ENCODE assay signal across 22 cellular contexts in genomic region chr2:241941691-241942301, GRCh38.
DNase-seq lines count a peak whose midpoint lies in the region; ATAC-seq and TF ChIP-seq lines count a peak whose summit lies in the region.
"Had no signal": no experiment of that assay in that cellular context is flagged by ENCODE, and none has a peak within 500 bp of the region (broad histone marks: within the 10 kb centered on the region; RNA-seq: fewer than 3 reads in every experiment).

No MANE protein-coding gene starts in this region.

- no peaks in the 10 kb centered on the region for H3K79me2 ChIP-seq in Loucy (ENCODE audit: insufficient read depth, low read length)
- H3K79me2 ChIP-seq: parathyroid adenoma had no signal

- WGBS in spleen, 5 donors: 53 to 57% (median 54%) methylated on average over 17 of the region's 17 CpGs

- peaks cover 33% of the 10 kb centered on the region for H3K4me1 ChIP-seq in Loucy (ENCODE audit: insufficient read depth, low read length, poor library complexity, severe bottlenecking)
- peaks cover 0 to 7% (median 0%) of the 10 kb centered on the region in 6 donors for H3K4me1 ChIP-seq in spleen
- H3K4me1 ChIP-seq in ascending aorta: no peaks in the 10 kb centered on the region
- H3K4me1 ChIP-seq: A549, heart right ventricle, parathyroid adenoma, tibial artery had no signal

- H3K9me3 ChIP-seq in Loucy (ENCODE audit: insufficient read depth, low read depth, low read length) (no peaks in the 10 kb centered on the region), spleen (peaks cover 0 to 4% (median 0%) of the 10 kb centered on the region in 8 donors), ascending aorta (no peaks in the 10 kb centered on the region)
- H3K9me3 ChIP-seq: heart right ventricle, tibial artery had no signal

- H3K27ac ChIP-seq in spleen (no peak overlapping the region), ascending aorta (no peak overlapping the region)
- H3K27ac ChIP-seq: A549, heart right ventricle, parathyroid adenoma, tibial artery had no signal

- DNase-seq in activated CD8-positive, alpha-beta memory T cell treated with anti-CD3 and anti-CD28 coated beads for 24 hours: peak; percentile 51
- no peak for DNase-seq in activated CD8-positive, alpha-beta memory T cell treated with anti-CD3 and anti-CD28 coated beads, Interleukin-2, amount 50 U/mL, for 4 hours
- DNase-seq in left lobe of liver (ENCODE audit: low spot score) (peak; percentile 35), spleen (peak; percentile 62), ascending aorta (ENCODE audit: low spot score in 2 of 2) (no peak), SW480 (ENCODE audit: low spot score) (no peak)
- DNase-seq: activated naive CD4-positive, alpha-beta T cell treated with Interleukin-2 at 50 U/mL for 16 hours; anterior cingulate cortex; CD4-positive, alpha-beta T cell; DMS79 treated with DMSO at 0.1 percent for 48 hours; effector memory CD8-positive, alpha-beta T cell; heart right ventricle; islet precursor cell; NCI-H1048; NCI-H2081 treated with DMSO at 0.1 percent for 48 hours; NCI-H524; tibial artery had no signal

- peak; percentile 35 for ATAC-seq in left lobe of liver
- no peak for ATAC-seq in GM19395 (IDR thresholded peaks at IDR 0.05; ENCODE audit: unreplicated experiment)
- ATAC-seq: A549; effector memory CD8-positive, alpha-beta T cell; Right ventricle myocardium inferior had no signal

- no peaks in the 10 kb centered on the region for H4K20me1 ChIP-seq in Loucy (ENCODE audit: insufficient read depth, low read length, poor library complexity, severe bottlenecking)

- peaks cover 10% of the 10 kb centered on the region for H3F3A ChIP-seq in Loucy (ENCODE audit: low read depth)

- peak overlapping the region; percentile 56 for H3K4me3 ChIP-seq in Loucy (ENCODE audit: low read length, poor library complexity, severe bottlenecking)
- no peak overlapping the region for H3K4me3 ChIP-seq in spleen
- no peak overlapping the region for H3K4me3 ChIP-seq in ascending aorta
- H3K4me3 ChIP-seq: A549, heart right ventricle, tibial artery had no signal

- no peaks in the 10 kb centered on the region for H3K27me3 ChIP-seq in Loucy (ENCODE audit: insufficient read depth, low read length, poor library complexity, severe bottlenecking)
- no peaks in the 10 kb centered on the region for H3K27me3 ChIP-seq in spleen (replicated peaks in 1 of 7)
- no peaks in the 10 kb centered on the region for H3K27me3 ChIP-seq in ascending aorta

- H3K36me3 ChIP-seq in Loucy (ENCODE audit: insufficient read depth, low read length) (no peaks in the 10 kb centered on the region), spleen (peaks cover 0 to 3% (median 0%) of the 10 kb centered on the region in 6 donors), ascending aorta (no peaks in the 10 kb centered on the region)
- H3K36me3 ChIP-seq: heart right ventricle, tibial artery had no signal

- H3K9ac ChIP-seq in Loucy (ENCODE audit: low read depth, low read length, poor library complexity, severe bottlenecking): peak overlapping the region; percentile 54
- H3K9ac ChIP-seq: parathyroid adenoma had no signal

- H3K4me2 ChIP-seq in Loucy (ENCODE audit: low read depth, low read length, poor library complexity, severe bottlenecking): peak overlapping the region; percentile 71
- H3K4me2 ChIP-seq: A549 had no signal

- TF ChIP-seq CTCF in Loucy (conservative IDR thresholded peaks at IDR 0.05; ENCODE audit: low read length) (no peak), spleen (IDR thresholded peaks at IDR 0.05 in 8 of 11, conservative IDR thresholded peaks at IDR 0.05 in 3 of 11) (no peak), ascending aorta (IDR thresholded peaks at IDR 0.05) (no peak)

- no peaks in the 10 kb centered on the region for H3K9me2 ChIP-seq in Loucy (replicated peaks; ENCODE audit: low read depth, low read length)

- H2AFZ ChIP-seq in Loucy (ENCODE audit: low read length): peak overlapping the region; percentile 48; the same call in 1 of the 2 replicates
- H2AFZ ChIP-seq: parathyroid adenoma had no signal

- intact Hi-C loops in spleen (cut with DNase I; ENCODE audit: low total_unique reads): no loop called here
- intact Hi-C loops in ascending aorta (cut with DNase I): no loop called here

- TF ChIP-seq POLR2A in spleen (IDR thresholded peaks at IDR 0.05): no peak

Comparison
In these comparisons a context has a peak if more than half of its experiments do, and no peak if none do; other contexts are left out.
1. DNase-seq: peak in activated CD8-positive, alpha-beta memory T cell treated with anti-CD3 and anti-CD28 coated beads for 24 hours (single experiment), left lobe of liver (single experiment) and spleen (single experiment); none in activated CD8-positive, alpha-beta memory T cell treated with anti-CD3 and anti-CD28 coated beads, Interleukin-2, amount 50 U/mL, for 4 hours (single experiment), ascending aorta (0 of 2) and SW480 (single experiment).